In the genomic region with DNA sequence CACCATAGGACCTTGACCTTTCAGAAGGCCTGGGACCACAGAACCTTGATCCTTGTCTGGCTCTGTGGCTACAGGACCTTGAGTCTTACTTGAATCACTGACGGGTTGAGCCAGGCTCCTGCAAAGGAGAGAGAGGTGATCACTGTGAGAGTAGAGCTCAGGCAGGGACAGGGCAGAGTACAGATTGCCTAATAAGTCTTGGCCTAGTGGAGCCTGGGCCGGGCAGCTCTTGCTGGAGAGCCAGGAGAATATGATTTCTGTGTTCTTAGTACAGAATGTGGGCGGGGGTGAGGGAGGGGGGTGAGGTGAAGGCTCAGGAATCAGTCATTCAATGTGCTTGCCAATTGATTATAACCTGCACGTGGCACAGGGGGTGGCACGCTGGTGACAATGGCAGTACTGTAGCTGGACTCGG, we compare ENCODE assay signal across 1 cellular context.
TF ChIP-seq lines count a peak whose summit lies in the region.

No MANE protein-coding gene starts in this region.

TF ChIP-seq in liver, 16 proteins besides CTCF, POLR2A, EP300 and RAD21:
- TF ChIP-seq, protein P1, sequence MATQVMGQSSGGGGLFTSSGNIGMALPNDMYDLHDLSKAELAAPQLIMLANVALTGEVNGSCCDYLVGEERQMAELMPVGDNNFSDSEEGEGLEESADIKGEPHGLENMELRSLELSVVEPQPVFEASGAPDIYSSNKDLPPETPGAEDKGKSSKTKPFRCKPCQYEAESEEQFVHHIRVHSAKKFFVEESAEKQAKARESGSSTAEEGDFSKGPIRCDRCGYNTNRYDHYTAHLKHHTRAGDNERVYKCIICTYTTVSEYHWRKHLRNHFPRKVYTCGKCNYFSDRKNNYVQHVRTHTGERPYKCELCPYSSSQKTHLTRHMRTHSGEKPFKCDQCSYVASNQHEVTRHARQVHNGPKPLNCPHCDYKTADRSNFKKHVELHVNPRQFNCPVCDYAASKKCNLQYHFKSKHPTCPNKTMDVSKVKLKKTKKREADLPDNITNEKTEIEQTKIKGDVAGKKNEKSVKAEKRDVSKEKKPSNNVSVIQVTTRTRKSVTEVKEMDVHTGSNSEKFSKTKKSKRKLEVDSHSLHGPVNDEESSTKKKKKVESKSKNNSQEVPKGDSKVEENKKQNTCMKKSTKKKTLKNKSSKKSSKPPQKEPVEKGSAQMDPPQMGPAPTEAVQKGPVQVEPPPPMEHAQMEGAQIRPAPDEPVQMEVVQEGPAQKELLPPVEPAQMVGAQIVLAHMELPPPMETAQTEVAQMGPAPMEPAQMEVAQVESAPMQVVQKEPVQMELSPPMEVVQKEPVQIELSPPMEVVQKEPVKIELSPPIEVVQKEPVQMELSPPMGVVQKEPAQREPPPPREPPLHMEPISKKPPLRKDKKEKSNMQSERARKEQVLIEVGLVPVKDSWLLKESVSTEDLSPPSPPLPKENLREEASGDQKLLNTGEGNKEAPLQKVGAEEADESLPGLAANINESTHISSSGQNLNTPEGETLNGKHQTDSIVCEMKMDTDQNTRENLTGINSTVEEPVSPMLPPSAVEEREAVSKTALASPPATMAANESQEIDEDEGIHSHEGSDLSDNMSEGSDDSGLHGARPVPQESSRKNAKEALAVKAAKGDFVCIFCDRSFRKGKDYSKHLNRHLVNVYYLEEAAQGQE (IDR thresholded peaks at IDR 0.05) = peak; percentile 44
- TF ChIP-seq, protein P2, sequence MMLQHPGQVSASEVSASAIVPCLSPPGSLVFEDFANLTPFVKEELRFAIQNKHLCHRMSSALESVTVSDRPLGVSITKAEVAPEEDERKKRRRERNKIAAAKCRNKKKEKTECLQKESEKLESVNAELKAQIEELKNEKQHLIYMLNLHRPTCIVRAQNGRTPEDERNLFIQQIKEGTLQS (IDR thresholded peaks at IDR 0.05) = no peak
- TF ChIP-seq, protein P3, sequence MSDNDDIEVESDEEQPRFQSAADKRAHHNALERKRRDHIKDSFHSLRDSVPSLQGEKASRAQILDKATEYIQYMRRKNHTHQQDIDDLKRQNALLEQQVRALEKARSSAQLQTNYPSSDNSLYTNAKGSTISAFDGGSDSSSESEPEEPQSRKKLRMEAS (IDR thresholded peaks at IDR 0.05) = no peak
- TF ChIP-seq GABPA (IDR thresholded peaks at IDR 0.05 in 1 of 2, conservative IDR thresholded peaks at IDR 0.05 in 1 of 2) (no peak), RXRA (IDR thresholded peaks at IDR 0.05) (peak; percentile 54 to 57), HNF4G (IDR thresholded peaks at IDR 0.05) (peak; percentile 82), SP1 (IDR thresholded peaks at IDR 0.05) (peak; percentile 83), JUND (IDR thresholded peaks at IDR 0.05) (peak in 1 of 2 donors; percentile 39), TAF1 (conservative IDR thresholded peaks at IDR 0.05) (no peak), NR2F2 (IDR thresholded peaks at IDR 0.05) (peak; percentile 30), HNF4A (conservative IDR thresholded peaks at IDR 0.05) (peak; percentile 96), FOXA1 (IDR thresholded peaks at IDR 0.05) (no peak), FOXA2 (IDR thresholded peaks at IDR 0.05) (no peak), EGR1 (IDR thresholded peaks at IDR 0.05; ENCODE audit: low read depth in 2 of 2) (no peak), YY1 (IDR thresholded peaks at IDR 0.05) (no peak)
- TF ChIP-seq, protein P4, sequence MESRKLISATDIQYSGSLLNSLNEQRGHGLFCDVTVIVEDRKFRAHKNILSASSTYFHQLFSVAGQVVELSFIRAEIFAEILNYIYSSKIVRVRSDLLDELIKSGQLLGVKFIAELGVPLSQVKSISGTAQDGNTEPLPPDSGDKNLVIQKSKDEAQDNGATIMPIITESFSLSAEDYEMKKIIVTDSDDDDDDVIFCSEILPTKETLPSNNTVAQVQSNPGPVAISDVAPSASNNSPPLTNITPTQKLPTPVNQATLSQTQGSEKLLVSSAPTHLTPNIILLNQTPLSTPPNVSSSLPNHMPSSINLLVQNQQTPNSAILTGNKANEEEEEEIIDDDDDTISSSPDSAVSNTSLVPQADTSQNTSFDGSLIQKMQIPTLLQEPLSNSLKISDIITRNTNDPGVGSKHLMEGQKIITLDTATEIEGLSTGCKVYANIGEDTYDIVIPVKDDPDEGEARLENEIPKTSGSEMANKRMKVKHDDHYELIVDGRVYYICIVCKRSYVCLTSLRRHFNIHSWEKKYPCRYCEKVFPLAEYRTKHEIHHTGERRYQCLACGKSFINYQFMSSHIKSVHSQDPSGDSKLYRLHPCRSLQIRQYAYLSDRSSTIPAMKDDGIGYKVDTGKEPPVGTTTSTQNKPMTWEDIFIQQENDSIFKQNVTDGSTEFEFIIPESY (IDR thresholded peaks at IDR 0.05) = no peak
